29 cellular contexts compared by ENCODE assay signal in the genomic region with DNA sequence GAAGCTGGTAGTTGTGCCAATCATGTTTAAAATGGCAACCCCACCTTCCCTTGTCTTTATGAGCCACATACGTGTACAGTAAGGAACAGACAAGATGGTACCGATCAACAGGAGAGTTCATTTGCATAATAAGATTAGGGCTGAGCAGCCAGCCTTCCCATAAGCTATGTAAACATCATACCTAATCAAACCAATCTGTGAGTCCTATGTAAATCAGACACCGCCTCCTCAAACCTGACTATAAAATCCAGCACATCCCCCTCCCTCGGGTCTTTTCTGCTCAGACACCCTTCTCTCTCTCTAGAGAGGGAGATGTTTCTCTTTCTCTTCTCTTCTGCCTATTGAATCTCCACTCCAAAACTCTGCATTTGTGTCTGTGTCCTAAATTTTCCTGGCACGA.
DNase-seq lines count a peak whose midpoint lies in the region; ATAC-seq, FAIRE-seq and TF ChIP-seq lines count a peak whose summit lies in the region.
"Had no signal": no experiment of that assay in that cellular context is flagged by ENCODE, and none has a peak within 500 bp of the region (broad histone marks: within the 10 kb centered on the region; RNA-seq: fewer than 3 reads in every experiment).

No MANE protein-coding gene starts in this region.

- ATAC-seq in aorta (ENCODE audit: low FRiP score) = no peak
- no peak for ATAC-seq in stimulated activated memory B cell treated with anti-CD40 and anti-IgM and Interleukin-4, amounts not matched to agents 10 μg/mL and 1 μg/mL and 100 μg/mL, for 72 hours
- ATAC-seq: gastroesophageal sphincter, natural killer cell, Right ventricle myocardium inferior had no signal

- no peak overlapping the region for H3K27ac ChIP-seq in aorta (ENCODE audit: low read depth in 1 of 2, low read length in 2 of 2)
- H3K27ac ChIP-seq: BLaER1, gastroesophageal sphincter, uterus had no signal

- no peaks in the 10 kb centered on the region for H3K4me1 Mint-ChIP-seq in activated T-helper 2 cell treated with anti-CD3 and anti-CD28 coated beads, Interferon-gamma antibody, Interleukin-2, Interleukin-4, amounts not matched to agents 10 μg/mL and 5 μg/mL and 100 μg/mL, durations not matched to agents 14 hours and 24 hours and 36 hours (ENCODE audit: low read depth)
- no peaks in the 10 kb centered on the region for H3K4me1 Mint-ChIP-seq in stimulated activated memory B cell treated with anti-CD40 and anti-IgM and Interleukin-4, amounts not matched to agents 10 μg/mL and 1 μg/mL and 100 μg/mL, for 72 hours
- H3K4me1 Mint-ChIP-seq: activated CD4-positive, alpha-beta memory T cell treated with anti-CD3 and anti-CD28 coated beads, Interleukin-2, amount 10 ng/mL, durations not matched to agents 7 days and 5 days; activated naive CD8-positive, alpha-beta T cell treated with anti-CD3 and anti-CD28 coated beads, Interleukin-2, amount 10 ng/mL, durations not matched to agents 7 days and 5 days; natural killer cell had no signal

- 72 to 83% methylated on average over 5 of the region's 5 CpGs for WGBS in aorta, 2 donors

- no peak overlapping the region for H3K4me3 Mint-ChIP-seq in activated T-helper 2 cell treated with anti-CD3 and anti-CD28 coated beads, Interferon-gamma antibody, Interleukin-2, Interleukin-4, amounts not matched to agents 10 μg/mL and 5 μg/mL and 100 μg/mL, durations not matched to agents 14 hours and 24 hours and 36 hours (ENCODE audit: low read depth)
- no peak overlapping the region for H3K4me3 Mint-ChIP-seq in stimulated activated memory B cell treated with anti-CD40 and anti-IgM and Interleukin-4, amounts not matched to agents 10 μg/mL and 1 μg/mL and 100 μg/mL, for 72 hours
- H3K4me3 Mint-ChIP-seq: activated CD4-positive, alpha-beta memory T cell treated with anti-CD3 and anti-CD28 coated beads, Interleukin-2, amount 10 ng/mL, durations not matched to agents 7 days and 5 days; activated naive CD8-positive, alpha-beta T cell treated with anti-CD3 and anti-CD28 coated beads, Interleukin-2, amount 10 ng/mL, durations not matched to agents 7 days and 5 days; dendritic cell treated with granulocyte-macrophage colony-stimulating factor and Interleukin-4, amounts not matched to agents 40 ng/mL and 50 ng/mL, for 4 days; H9; natural killer cell had no signal

- H3K9me3 Mint-ChIP-seq in activated T-helper 2 cell treated with anti-CD3 and anti-CD28 coated beads, Interferon-gamma antibody, Interleukin-2, Interleukin-4, amounts not matched to agents 10 μg/mL and 5 μg/mL and 100 μg/mL, durations not matched to agents 14 hours and 24 hours and 36 hours = no peaks in the 10 kb centered on the region
- H3K9me3 Mint-ChIP-seq in stimulated activated memory B cell treated with anti-CD40 and anti-IgM and Interleukin-4, amounts not matched to agents 10 μg/mL and 1 μg/mL and 100 μg/mL, for 72 hours = peaks cover 4% of the 10 kb centered on the region
- H3K9me3 Mint-ChIP-seq: activated CD4-positive, alpha-beta memory T cell treated with anti-CD3 and anti-CD28 coated beads, Interleukin-2, amount 10 ng/mL, durations not matched to agents 7 days and 5 days; activated naive CD8-positive, alpha-beta T cell treated with anti-CD3 and anti-CD28 coated beads, Interleukin-2, amount 10 ng/mL, durations not matched to agents 7 days and 5 days; H9 had no signal

- no peaks in the 10 kb centered on the region for H3K27me3 Mint-ChIP-seq in activated T-helper 2 cell treated with anti-CD3 and anti-CD28 coated beads, Interferon-gamma antibody, Interleukin-2, Interleukin-4, amounts not matched to agents 10 μg/mL and 5 μg/mL and 100 μg/mL, durations not matched to agents 14 hours and 24 hours and 36 hours (ENCODE audit: low read depth)
- H3K27me3 Mint-ChIP-seq in stimulated activated memory B cell treated with anti-CD40 and anti-IgM and Interleukin-4, amounts not matched to agents 10 μg/mL and 1 μg/mL and 100 μg/mL, for 72 hours = no peaks in the 10 kb centered on the region
- H3K27me3 Mint-ChIP-seq: activated CD4-positive, alpha-beta memory T cell treated with anti-CD3 and anti-CD28 coated beads, Interleukin-2, amount 10 ng/mL, durations not matched to agents 7 days and 5 days; activated naive CD8-positive, alpha-beta T cell treated with anti-CD3 and anti-CD28 coated beads, Interleukin-2, amount 10 ng/mL, durations not matched to agents 7 days and 5 days; dendritic cell treated with granulocyte-macrophage colony-stimulating factor and Interleukin-4, amounts not matched to agents 40 ng/mL and 50 ng/mL, for 4 days had no signal

- H3K9me3 ChIP-seq in aorta (ENCODE audit: control insufficient read depth, low read length) = no peaks in the 10 kb centered on the region
- H3K9me3 ChIP-seq: Caco-2, gastroesophageal sphincter, uterus had no signal

- TF ChIP-seq CTCF in D721Med (IDR thresholded peaks at IDR 0.05; ENCODE audit: insufficient read depth, missing control alignments) = no peak

- no peaks in the 10 kb centered on the region for H3K4me1 ChIP-seq in aorta (ENCODE audit: control insufficient read depth in 1 of 2, insufficient read depth in 2 of 2, low read length in 2 of 2)
- H3K4me1 ChIP-seq: Caco-2, gastroesophageal sphincter, uterus had no signal

- FAIRE-seq in D721Med (lab: Jason Lieb, UNC) = peak; percentile 29
- FAIRE-seq: islet of Langerhans had no signal

- no peaks in the 10 kb centered on the region for H3K36me3 ChIP-seq in aorta (ENCODE audit: control insufficient read depth in 1 of 2, insufficient read depth in 2 of 2, low read length in 1 of 2)
- H3K36me3 ChIP-seq: BLaER1, gastroesophageal sphincter, uterus had no signal

- no peaks in the 10 kb centered on the region for H3K27me3 ChIP-seq in aorta (ENCODE audit: control insufficient read depth in 1 of 2, insufficient read depth in 2 of 2, low read length in 1 of 2)
- H3K27me3 ChIP-seq: BLaER1, gastroesophageal sphincter, uterus had no signal

- no peaks in the 10 kb centered on the region for H3K36me3 Mint-ChIP-seq in activated T-helper 2 cell treated with anti-CD3 and anti-CD28 coated beads, Interferon-gamma antibody, Interleukin-2, Interleukin-4, amounts not matched to agents 10 μg/mL and 5 μg/mL and 100 μg/mL, durations not matched to agents 14 hours and 24 hours and 36 hours (ENCODE audit: low read depth)
- H3K36me3 Mint-ChIP-seq in stimulated activated memory B cell treated with anti-CD40 and anti-IgM and Interleukin-4, amounts not matched to agents 10 μg/mL and 1 μg/mL and 100 μg/mL, for 72 hours = no peaks in the 10 kb centered on the region
- H3K36me3 Mint-ChIP-seq: activated naive CD8-positive, alpha-beta T cell treated with anti-CD3 and anti-CD28 coated beads, Interleukin-2, amount 10 ng/mL, durations not matched to agents 7 days and 5 days had no signal

- no peak for DNase-seq in D721Med (ENCODE audit: insufficient read length, low spot score)
- DNase-seq in NCI-H1436 (lab: John Stamatoyannopoulos, UW) = peak; percentile 83
- DNase-seq in NCI-H524 treated with DMSO at 0.1 percent for 48 hours (lab: John Stamatoyannopoulos, UW) = peak; percentile 28
- peak; percentile 95 for DNase-seq in SHP77 treated with DMSO at 0.1 percent for 48 hours (lab: John Stamatoyannopoulos, UW)
- DNase-seq in activated T-helper 2 cell treated with anti-CD3 and anti-CD28 coated beads, Interferon-gamma antibody, Interleukin-2, Interleukin-4, amounts not matched to agents 10 μg/mL and 5 μg/mL and 100 μg/mL, durations not matched to agents 14 hours and 24 hours and 36 hours (ENCODE audit: low spot score) = no peak
- DNase-seq in aorta = no peak
- DNase-seq in activated effector memory CD4-positive, alpha-beta T cell treated with anti-CD3 and anti-CD28 coated beads, Interleukin-2, amount 50 U/mL, for 16 hours = no peak
- DNase-seq: ACHN; activated CD4-positive, alpha-beta memory T cell treated with anti-CD3 and anti-CD28 coated beads, Interleukin-2, amount 10 ng/mL, durations not matched to agents 7 days and 5 days; activated CD4-positive, CD25-positive, alpha-beta regulatory T cell treated with anti-CD3 and anti-CD28 coated beads, Interleukin-2, amount 50 U/mL, for 72 hours; activated effector memory CD4-positive, alpha-beta T cell treated with Interleukin-2 at 50 U/mL for 16 hours; activated naive CD8-positive, alpha-beta T cell treated with anti-CD3 and anti-CD28 coated beads, Interleukin-2, amount 10 ng/mL, durations not matched to agents 7 days and 5 days; Caco-2; central memory CD4-positive, alpha-beta T cell; EL; H9; midbrain; natural killer cell; NCI-H1105; NCI-H226; retina; uterus had no signal

- no peak overlapping the region for H3K27ac Mint-ChIP-seq in activated T-helper 2 cell treated with anti-CD3 and anti-CD28 coated beads, Interferon-gamma antibody, Interleukin-2, Interleukin-4, amounts not matched to agents 10 μg/mL and 5 μg/mL and 100 μg/mL, durations not matched to agents 14 hours and 24 hours and 36 hours
- H3K27ac Mint-ChIP-seq in stimulated activated memory B cell treated with anti-CD40 and anti-IgM and Interleukin-4, amounts not matched to agents 10 μg/mL and 1 μg/mL and 100 μg/mL, for 72 hours = no peak overlapping the region
- H3K27ac Mint-ChIP-seq: activated CD4-positive, alpha-beta memory T cell treated with anti-CD3 and anti-CD28 coated beads, Interleukin-2, amount 10 ng/mL, durations not matched to agents 7 days and 5 days; activated naive CD8-positive, alpha-beta T cell treated with anti-CD3 and anti-CD28 coated beads, Interleukin-2, amount 10 ng/mL, durations not matched to agents 7 days and 5 days; dendritic cell treated with granulocyte-macrophage colony-stimulating factor and Interleukin-4, amounts not matched to agents 40 ng/mL and 50 ng/mL, for 4 days; H9; natural killer cell had no signal

- no peak overlapping the region for H3K4me3 ChIP-seq in aorta (ENCODE audit: low read length in 2 of 2)
- H3K4me3 ChIP-seq: BLaER1, gastroesophageal sphincter, smooth muscle cell, uterus had no signal

- intact Hi-C loops in activated T-helper 2 cell treated with anti-CD3 and anti-CD28 coated beads, Interferon-gamma antibody, Interleukin-2, Interleukin-4, amounts not matched to agents 10 μg/mL and 5 μg/mL and 100 μg/mL, durations not matched to agents 14 hours and 24 hours and 36 hours (cut with micrococcal nuclease) = no loop called here
- intact Hi-C loops in aorta (cut with DNase I) = no loop called here

Comparison
In these comparisons a context has a peak if more than half of its experiments do, and no peak if none do; other contexts are left out.
1. DNase-seq: peak in NCI-H1436 (single experiment), NCI-H524 treated with DMSO at 0.1 percent for 48 hours (single experiment) and SHP77 treated with DMSO at 0.1 percent for 48 hours (single experiment); none in D721Med (single experiment), activated T-helper 2 cell treated with anti-CD3 and anti-CD28 coated beads, Interferon-gamma antibody, Interleukin-2, Interleukin-4, amounts not matched to agents 10 μg/mL and 5 μg/mL and 100 μg/mL, durations not matched to agents 14 hours and 24 hours and 36 hours (single experiment), aorta (0 of 2) and activated effector memory CD4-positive, alpha-beta T cell treated with anti-CD3 and anti-CD28 coated beads, Interleukin-2, amount 50 U/mL, for 16 hours (single experiment).